Comparison of ENCODE assay signal across 25 cellular contexts in the genomic region with DNA sequence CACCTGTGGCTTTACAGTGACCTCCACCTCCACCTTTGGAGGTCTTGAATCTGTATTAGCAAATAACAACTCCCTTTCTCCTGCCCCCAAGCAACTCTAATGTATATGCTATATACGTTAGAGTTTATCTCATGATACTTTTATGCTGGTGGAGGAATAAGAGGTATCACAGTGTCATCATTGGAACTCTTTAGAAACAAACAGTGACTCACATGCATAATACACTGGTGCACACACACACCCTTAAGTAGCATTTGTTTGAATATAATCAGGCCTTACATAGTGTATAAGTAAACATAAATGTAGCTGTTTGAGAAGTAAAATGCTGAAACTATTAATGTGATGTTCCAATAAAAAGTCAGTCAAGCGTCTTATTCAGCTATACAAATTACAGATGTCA. TPM values are rescaled to one million over a fixed set of nuclear protein-coding genes. Genes with fewer than 3 reads are reported as not detected.
A peak's percentile ranks its signal among the peaks of the same experiment; 100 is the strongest.
DNase-seq lines count a peak whose midpoint lies in the region; ATAC-seq, FAIRE-seq and TF ChIP-seq lines count a peak whose summit lies in the region.
"Had no signal": no experiment of that assay in that cellular context is flagged by ENCODE, and none has a peak within 500 bp of the region (broad histone marks: within the 10 kb centered on the region; RNA-seq: fewer than 3 reads in every experiment).

No MANE protein-coding gene starts in this region.

- H3K9me1 ChIP-seq in keratinocyte (ENCODE audit: control insufficient read depth, extremely low read depth, insufficient read depth, low read length), result peaks cover 2% of the 10 kb centered on the region

- dilution Hi-C loops in keratinocyte (cut with MboI; ENCODE audit: extremely low pct_ligation_motif_present, low sequenced_read_pairs), result no loop called here

- BruUV-seq in MCF 10A (replicated peaks; lab: Mats Ljungman, UMichigan), result no TSS peak

- no peaks in the 10 kb centered on the region for H3K4me1 ChIP-seq in breast epithelium
- peaks cover 17% of the 10 kb centered on the region for H3K4me1 ChIP-seq in keratinocyte (ENCODE audit: control insufficient read depth, extremely low read depth, insufficient read depth, low read length)
- H3K4me1 ChIP-seq: BLaER1, Peyer's patch had no signal

- H3K27ac ChIP-seq in breast epithelium, result peak overlapping the region; percentile 30 to 76
- H3K27ac ChIP-seq in brain microvascular endothelial cell, result peak overlapping the region; percentile 35
- H3K27ac ChIP-seq in keratinocyte (ENCODE audit: control insufficient read depth, insufficient read depth, low read length), result peak overlapping the region; percentile 67
- H3K27ac ChIP-seq: BLaER1, dorsolateral prefrontal cortex, left ventricle myocardium inferior, Peyer's patch had no signal

- POLR2A ChIA-PET in MCF 10A (lab: Yijun Ruan, JAX), result interaction anchor here (0.5 to 2.3 kb wide), 4 partner anchors 38 to 131 kb away, joined by 3 to 10 read pairs (median 4); partner anchors contain the start of gene TLN2

- peaks cover 15% of the 10 kb centered on the region for H3K4me1 Mint-ChIP-seq in MCF 10A (ENCODE audit: insufficient read depth, unreplicated experiment)

- DNase-seq in breast epithelium (ENCODE audit: low spot score in 2 of 2) (no peak), MCF 10A (ENCODE audit: unreplicated experiment) (no peak), brain microvascular endothelial cell (no peak), keratinocyte (ENCODE audit: low read depth, low spot score) (no peak), SIG-M5 (lab: John Stamatoyannopoulos, UW) (no peak), HT-29 (ENCODE audit: low spot score) (no peak)
- DNase-seq: 8988T; activated CD8-positive, alpha-beta T cell treated with anti-CD3 and anti-CD28 coated beads for 36 hours; activated gamma-delta T cell treated with Interleukin-2 at 50 U/mL for 16 hours; Calu3; dorsolateral prefrontal cortex; KBM-7; left ventricle myocardium inferior; MV-4-11; NCI-H187 treated with DMSO at 0.1 percent for 48 hours; NCI-H345; Peyer's patch; T1000 had no signal

- no peaks in the 10 kb centered on the region for H3K9me3 Mint-ChIP-seq in MCF 10A (ENCODE audit: unreplicated experiment)
- H3K9me3 Mint-ChIP-seq: activated CD8-positive, alpha-beta T cell treated with anti-CD3 and anti-CD28 coated beads for 36 hours; GM23338; neural crest cell had no signal

- H3K79me2 ChIP-seq in keratinocyte (ENCODE audit: control insufficient read depth, insufficient read depth, low read length), result no peaks in the 10 kb centered on the region

- TF ChIP-seq CTCF in breast epithelium (IDR thresholded peaks at IDR 0.05) (no peak), MCF 10A (IDR thresholded peaks at IDR 0.05; ENCODE audit: unreplicated experiment) (no peak), brain microvascular endothelial cell (IDR thresholded peaks at IDR 0.05; ENCODE audit: low read depth, low read length, missing control alignments) (no peak), keratinocyte (optimal IDR thresholded peaks at IDR 0.05 in 1 of 3, IDR thresholded peaks at IDR 0.05 in 1 of 3, conservative IDR thresholded peaks at IDR 0.05 in 1 of 3; ENCODE audit: extremely low read depth in 1 of 3, insufficient read depth in 2 of 3, low read length in 3 of 3) (no peak)

- no peak overlapping the region for H3K27ac Mint-ChIP-seq in MCF 10A (ENCODE audit: low read depth, unreplicated experiment)
- H3K27ac Mint-ChIP-seq: activated CD8-positive, alpha-beta T cell treated with anti-CD3 and anti-CD28 coated beads for 36 hours; GM23338 had no signal

- no peaks in the 10 kb centered on the region for H4K20me1 ChIP-seq in keratinocyte (ENCODE audit: control insufficient read depth, extremely low read depth, insufficient read depth, low read length)
- H4K20me1 ChIP-seq: BLaER1 had no signal

- no peak overlapping the region for H2AFZ ChIP-seq in keratinocyte (ENCODE audit: control insufficient read depth, low read length)
- H2AFZ ChIP-seq: GM23338 had no signal

- TF ChIP-seq POLR2A in breast epithelium (IDR thresholded peaks at IDR 0.05), result no peak

- intact Hi-C loops in breast epithelium (cut with DNase I; ENCODE audit: low total_unique reads), result loop anchor here (5.0 kb wide), 1 partner anchor 587 kb away; no protein-coding TSS in a partner anchor
- intact Hi-C loops in MCF 10A (cut with micrococcal nuclease), result no loop called here

- H3K36me3 Mint-ChIP-seq in MCF 10A (ENCODE audit: insufficient read depth, unreplicated experiment), result no peaks in the 10 kb centered on the region

- H3K27me3 ChIP-seq in breast epithelium, result no peaks in the 10 kb centered on the region
- H3K27me3 ChIP-seq in brain microvascular endothelial cell (replicated peaks), result no peaks in the 10 kb centered on the region
- no peaks in the 10 kb centered on the region for H3K27me3 ChIP-seq in keratinocyte (ENCODE audit: control insufficient read depth, extremely low read depth, insufficient read depth, low read length)
- H3K27me3 ChIP-seq: BLaER1, dorsolateral prefrontal cortex, Peyer's patch had no signal

- peak overlapping the region; percentile 8 for H3K9ac ChIP-seq in keratinocyte (ENCODE audit: control insufficient read depth, extremely low read depth, insufficient read depth, low read length)
- H3K9ac ChIP-seq: BLaER1 had no signal

- no peak overlapping the region for H3K4me3 Mint-ChIP-seq in MCF 10A (ENCODE audit: unreplicated experiment)
- H3K4me3 Mint-ChIP-seq: activated CD8-positive, alpha-beta T cell treated with anti-CD3 and anti-CD28 coated beads for 36 hours; GM23338; neural crest cell had no signal

- peak; percentile 64 for FAIRE-seq in keratinocyte (lab: Jason Lieb, UNC)
- FAIRE-seq: G401.6, GM19239 had no signal

- H3K27me3 Mint-ChIP-seq in MCF 10A (ENCODE audit: insufficient read depth, unreplicated experiment), result no peaks in the 10 kb centered on the region
- H3K27me3 Mint-ChIP-seq: activated CD8-positive, alpha-beta T cell treated with anti-CD3 and anti-CD28 coated beads for 36 hours had no signal

- in situ Hi-C loops in brain microvascular endothelial cell (cut with HindIII; ENCODE audit: low pct_ligation_motif_present, low sequenced_read_pairs), result no loop called here

- no peaks in the 10 kb centered on the region for H3K9me3 ChIP-seq in breast epithelium
- H3K9me3 ChIP-seq in keratinocyte (ENCODE audit: control insufficient read depth, low read depth, low read length), result no peaks in the 10 kb centered on the region
- H3K9me3 ChIP-seq: BLaER1, left ventricle myocardium inferior, Peyer's patch had no signal

- no peak for ATAC-seq in HG02763 (IDR thresholded peaks at IDR 0.05; ENCODE audit: unreplicated experiment)
- no peak for ATAC-seq in HG03342 (IDR thresholded peaks at IDR 0.05; ENCODE audit: unreplicated experiment)
- ATAC-seq: activated CD8-positive, alpha-beta T cell treated with anti-CD3 and anti-CD28 coated beads for 36 hours had no signal

- peak overlapping the region; percentile 43 for H3K4me2 ChIP-seq in keratinocyte (ENCODE audit: control insufficient read depth, extremely low read depth, insufficient read depth, low read depth, low read length)
- H3K4me2 ChIP-seq: BLaER1, GM23338 had no signal

- CTCF ChIA-PET in MCF 10A (lab: Yijun Ruan, JAX), result interaction anchor here (0.7 kb wide), 1 partner anchor 76 kb away, joined by 4 read pairs; no protein-coding TSS in a partner anchor

- no peak overlapping the region for H3K4me3 ChIP-seq in breast epithelium
- H3K4me3 ChIP-seq in brain microvascular endothelial cell (ENCODE audit: low read depth, low read length), result no peak overlapping the region
- no peak overlapping the region for H3K4me3 ChIP-seq in keratinocyte (ENCODE audit: control insufficient read depth in 2 of 3, extremely low read depth in 1 of 3, insufficient read depth in 2 of 3, low read depth in 1 of 3, low read length in 3 of 3)
- H3K4me3 ChIP-seq: BLaER1, dorsolateral prefrontal cortex, GM23338, left ventricle myocardium inferior, Peyer's patch had no signal

- H3K36me3 ChIP-seq in breast epithelium, result no peaks in the 10 kb centered on the region
- H3K36me3 ChIP-seq in brain microvascular endothelial cell (replicated peaks), result no peaks in the 10 kb centered on the region
- no peaks in the 10 kb centered on the region for H3K36me3 ChIP-seq in keratinocyte (ENCODE audit: control insufficient read depth in 2 of 2, extremely low read depth in 1 of 2, insufficient read depth in 2 of 2, low read length in 2 of 2)
- H3K36me3 ChIP-seq: BLaER1, left ventricle myocardium inferior, Peyer's patch had no signal

RNA-seq across cellular contexts. Expression of gene TLN2, which starts 54.9 kb away (rescaled TPM):
- 100 to 1,000 TPM in 1 of 3 donors, 10 to 100 TPM in 2; 22.0 to 223 (median 32.8) TPM for total RNA-seq in breast epithelium
- 18.2 and 39.7 TPM in 2 replicates for total RNA-seq in MCF 10A (2022)
- polyA plus RNA-seq in keratinocyte, result 6.4 to 12.1 TPM (median 8.1 TPM) in 3 replicates
- 1.6 TPM for polyA plus RNA-seq in keratinocyte (2011; ENCODE audit: low read depth)
- 6.0 and 8.0 TPM in 2 replicates for polyA plus RNA-seq in keratinocyte (2011; cell fraction: cytosol; rRNA removed)
- polyA plus RNA-seq in keratinocyte (2011; cell fraction: nucleus; rRNA removed), result 13.2 and 16.2 TPM in 2 replicates
- polyA plus RNA-seq in keratinocyte (2012; ENCODE audit: low replicate concordance), result 1.2 and 9.8 TPM in 2 replicates
- polyA minus RNA-seq in keratinocyte, result 20.0 to 28.4 TPM (median 22.8 TPM) in 3 replicates
- polyA minus RNA-seq in keratinocyte (2011; cell fraction: cytosol; rRNA and poly(A)+ RNA removed), result 10.6 TPM
- 17.5 and 27.5 TPM in 2 replicates for polyA minus RNA-seq in keratinocyte (2011; cell fraction: nucleus; rRNA and poly(A)+ RNA removed)
- 0.47 and 1.4 TPM in 2 replicates for total RNA-seq in HT-29 (2014; rRNA removed; shearing (Covaris generic))
